ENCODE assay signal across 8 cellular contexts in the genomic region with DNA sequence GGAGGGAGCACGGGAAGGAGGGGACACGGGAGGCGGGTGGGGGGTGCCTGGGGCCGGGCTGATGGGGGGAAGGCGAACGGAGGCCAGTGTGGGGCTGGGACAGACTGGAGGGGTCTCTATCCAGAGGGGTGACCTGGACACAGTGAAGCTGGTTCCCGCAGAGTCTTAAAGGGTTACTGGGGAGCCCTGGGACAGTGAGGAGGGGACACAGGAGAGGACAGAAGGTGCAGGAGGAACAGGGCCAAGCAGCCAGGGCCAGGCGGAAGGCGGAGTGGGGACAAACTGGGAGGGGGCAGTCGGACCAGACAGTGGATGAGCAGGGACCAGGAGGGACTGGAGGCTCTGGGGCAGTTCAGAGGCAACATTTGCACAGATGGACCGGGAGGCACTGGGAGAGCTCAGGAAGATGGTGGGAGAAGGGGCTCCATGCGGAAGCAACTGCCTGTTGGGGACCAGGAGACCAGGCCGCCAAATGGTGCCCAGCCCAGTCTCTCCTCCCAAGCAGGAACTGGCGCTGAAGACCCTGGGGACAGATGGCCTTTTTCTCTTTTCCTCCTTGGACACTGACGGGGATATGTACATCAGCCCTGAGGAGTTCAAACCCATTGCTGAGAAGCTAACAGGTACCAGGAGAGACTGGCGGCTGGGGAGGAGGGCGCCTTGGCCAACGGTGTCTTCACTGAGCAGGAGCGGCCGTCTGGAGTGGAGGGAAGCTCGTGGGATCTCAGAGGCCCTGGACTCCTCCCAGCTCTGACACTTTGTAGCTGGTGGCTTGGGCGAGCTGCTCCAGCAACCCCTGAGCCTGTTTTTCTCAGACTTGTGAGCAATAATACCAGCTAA. TPM values are rescaled to one million over a fixed set of nuclear protein-coding genes. Genes with fewer than 3 reads are reported as not detected.
DNase-seq lines count a peak whose midpoint lies in the region; ATAC-seq lines count a peak whose summit lies in the region.

No MANE protein-coding gene starts in this region.

- no peaks in the 10 kb centered on the region for H3K9me3 ChIP-seq in iPS DF 6.9 (ENCODE audit: control insufficient read depth, insufficient read depth, low read length)

- no peaks in the 10 kb centered on the region for H3K27me3 ChIP-seq in iPS DF 6.9 (ENCODE audit: control insufficient read depth, insufficient read depth, low read length)

- H3K36me3 ChIP-seq in iPS DF 6.9 (ENCODE audit: control insufficient read depth, insufficient read depth, low read length): peaks cover under 1% of the 10 kb centered on the region; the same call in 1 of the 2 replicates

- no peaks in the 10 kb centered on the region; the same call in 1 of the 2 replicates for H3K4me1 ChIP-seq in iPS DF 6.9 (ENCODE audit: control insufficient read depth, insufficient read depth, low read length)

- WGBS in iPS DF 6.9 (ENCODE audit: insufficient coverage, insufficient read length): no CpG with 5 or more reads among the region's 22 CpGs

- H3K27ac ChIP-seq in iPS DF 6.9 (ENCODE audit: low read length): no peak overlapping the region

- no peak for ATAC-seq in activated T-helper 17 cell treated with anti-CD3 and anti-CD28 coated beads, Interleukin-2, amount 50 U/mL, for 72 hours (replicated peaks)
- no peak for ATAC-seq in stimulated activated memory B cell treated with anti-CD40 and anti-IgM and Interleukin-4, amounts not matched to agents 10 μg/mL and 1 μg/mL and 100 μg/mL, for 72 hours

- H3K4me3 Mint-ChIP-seq in activated T-helper 17 cell treated with anti-CD3 and anti-CD28 coated beads, Interleukin-2, amount 50 U/mL, for 72 hours: peak overlapping the region; percentile 75
- peak overlapping the region; percentile 75 for H3K4me3 Mint-ChIP-seq in stimulated activated memory B cell treated with anti-CD40 and anti-IgM and Interleukin-4, amounts not matched to agents 10 μg/mL and 1 μg/mL and 100 μg/mL, for 72 hours

- DNase-seq in DMS 273 (lab: John Stamatoyannopoulos, UW; ENCODE audit: unreplicated experiment) (peak; percentile 44), DMS 273 treated with DMSO at 0.1 percent for 48 hours (lab: John Stamatoyannopoulos, UW) (no peak), iPS DF 6.9 (ENCODE audit: low read depth, low spot score) (no peak), cortex of kidney (lab: John Stamatoyannopoulos, UW) (no peak), MV-4-11 (lab: John Stamatoyannopoulos, UW) (no peak), NCI-H1436 treated with DMSO at 0.1 percent for 48 hours (lab: John Stamatoyannopoulos, UW) (no peak)

- H3K36me3 Mint-ChIP-seq in activated T-helper 17 cell treated with anti-CD3 and anti-CD28 coated beads, Interleukin-2, amount 50 U/mL, for 72 hours (ENCODE audit: low read depth): no peaks in the 10 kb centered on the region
- H3K36me3 Mint-ChIP-seq in stimulated activated memory B cell treated with anti-CD40 and anti-IgM and Interleukin-4, amounts not matched to agents 10 μg/mL and 1 μg/mL and 100 μg/mL, for 72 hours: peaks cover 6% of the 10 kb centered on the region

- peak overlapping the region; percentile 71; the same call in 1 of the 2 replicates for H3K4me3 ChIP-seq in iPS DF 6.9 (ENCODE audit: low read length)

- peak overlapping the region; percentile 76 for H3K27ac Mint-ChIP-seq in activated T-helper 17 cell treated with anti-CD3 and anti-CD28 coated beads, Interleukin-2, amount 50 U/mL, for 72 hours
- H3K27ac Mint-ChIP-seq in stimulated activated memory B cell treated with anti-CD40 and anti-IgM and Interleukin-4, amounts not matched to agents 10 μg/mL and 1 μg/mL and 100 μg/mL, for 72 hours: peak overlapping the region; percentile 41

- H3K4me1 Mint-ChIP-seq in activated T-helper 17 cell treated with anti-CD3 and anti-CD28 coated beads, Interleukin-2, amount 50 U/mL, for 72 hours: peaks cover 26% of the 10 kb centered on the region
- peaks cover 57% of the 10 kb centered on the region for H3K4me1 Mint-ChIP-seq in stimulated activated memory B cell treated with anti-CD40 and anti-IgM and Interleukin-4, amounts not matched to agents 10 μg/mL and 1 μg/mL and 100 μg/mL, for 72 hours

- no peaks in the 10 kb centered on the region for H3K27me3 Mint-ChIP-seq in activated T-helper 17 cell treated with anti-CD3 and anti-CD28 coated beads, Interleukin-2, amount 50 U/mL, for 72 hours
- H3K27me3 Mint-ChIP-seq in stimulated activated memory B cell treated with anti-CD40 and anti-IgM and Interleukin-4, amounts not matched to agents 10 μg/mL and 1 μg/mL and 100 μg/mL, for 72 hours: no peaks in the 10 kb centered on the region

- H3K9me3 Mint-ChIP-seq in activated T-helper 17 cell treated with anti-CD3 and anti-CD28 coated beads, Interleukin-2, amount 50 U/mL, for 72 hours: no peaks in the 10 kb centered on the region
- no peaks in the 10 kb centered on the region for H3K9me3 Mint-ChIP-seq in stimulated activated memory B cell treated with anti-CD40 and anti-IgM and Interleukin-4, amounts not matched to agents 10 μg/mL and 1 μg/mL and 100 μg/mL, for 72 hours

RNA-seq across cellular contexts. Expression of a gene that starts 0.8 kb away (rescaled TPM):
- 10 to 100 TPM; 10.2 to 13.2 TPM for total RNA-seq in activated T-helper 17 cell treated with anti-CD3 and anti-CD28 coated beads, Interleukin-2, amount 50 U/mL, for 72 hours

RNA-seq across cellular contexts. Expression of a gene that starts 19.0 kb away (rescaled TPM):
- 10 to 100 TPM; 39.6 to 58.8 TPM for total RNA-seq in activated T-helper 17 cell treated with anti-CD3 and anti-CD28 coated beads, Interleukin-2, amount 50 U/mL, for 72 hours

RNA-seq across cellular contexts. Expression of a gene that starts 58.5 kb away (rescaled TPM):
- total RNA-seq in activated T-helper 17 cell treated with anti-CD3 and anti-CD28 coated beads, Interleukin-2, amount 50 U/mL, for 72 hours: 1 to 10 TPM; 3.7 to 7.2 TPM
